9 cellular contexts compared by ENCODE assay signal in the genomic region with DNA sequence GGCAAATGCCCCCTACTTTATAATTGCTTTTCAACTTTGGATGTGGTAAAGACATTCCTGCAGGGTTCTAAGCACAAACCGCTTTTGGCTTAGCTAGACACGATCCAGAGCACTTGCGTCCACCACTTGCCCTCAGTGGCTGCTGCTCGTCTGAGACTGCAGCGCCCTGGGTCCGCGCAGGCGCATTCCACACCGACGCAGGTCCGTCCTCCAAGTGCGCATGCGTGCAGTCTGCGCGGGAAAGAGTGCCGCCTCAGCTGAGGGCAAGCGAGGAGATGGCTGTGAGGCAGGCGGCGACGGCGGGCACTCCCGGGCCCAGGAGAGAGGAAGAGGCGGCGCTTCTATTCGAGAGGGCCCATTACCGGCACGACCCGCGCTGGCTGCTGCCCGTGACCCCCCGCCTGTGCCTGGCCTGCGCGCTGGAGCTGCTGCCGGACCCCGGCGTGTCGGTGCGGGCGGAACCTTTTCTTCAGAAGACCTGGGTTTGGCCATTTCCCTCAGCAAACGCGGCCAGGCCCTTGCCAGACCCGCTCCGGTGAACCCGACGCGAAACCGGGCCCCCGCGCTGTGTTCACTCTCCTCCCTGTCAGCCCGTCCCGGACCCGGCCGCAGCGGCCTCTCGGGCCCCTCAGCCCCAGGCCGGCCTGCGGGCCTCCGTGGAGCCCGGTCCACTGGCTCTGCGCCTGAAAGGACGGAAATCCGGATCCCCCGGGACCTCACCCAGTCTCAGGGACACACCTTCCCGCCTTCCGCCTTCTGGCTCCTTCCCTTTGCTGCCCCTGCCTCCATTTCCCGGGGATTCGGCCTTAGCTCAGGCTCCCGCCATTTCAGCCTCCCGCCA.
A peak's percentile ranks its signal among the peaks of the same experiment; 100 is the strongest.
DNase-seq lines count a peak whose midpoint lies in the region; ATAC-seq lines count a peak whose summit lies in the region.
"Had no signal": no experiment of that assay in that cellular context is flagged by ENCODE, and none has a peak within 500 bp of the region (broad histone marks: within the 10 kb centered on the region; RNA-seq: fewer than 3 reads in every experiment).

Gene MEI1 (plus strand): TSS at position 240 of the 841 bp plus-strand sequence. CDS start 36 bp downstream, at position 276.

- H3K9me3 Mint-ChIP-seq in stimulated activated naive CD8-positive, alpha-beta T cell treated with anti-CD3 and anti-CD28 coated beads, Interleukin-15, amount 100 ng/mL, for 72 hours, result no peaks in the 10 kb centered on the region

- peak within 1 kb of the TSS; percentile 50 to 65 for H3K4me3 Mint-ChIP-seq in stimulated activated naive CD8-positive, alpha-beta T cell treated with anti-CD3 and anti-CD28 coated beads, Interleukin-15, amount 100 ng/mL, for 72 hours

- ATAC-seq in HG03045 (IDR thresholded peaks at IDR 0.05; ENCODE audit: unreplicated experiment), result peak; percentile 47
- peak; percentile 84 for ATAC-seq in stimulated activated naive CD8-positive, alpha-beta T cell treated with anti-CD3 and anti-CD28 coated beads, Interleukin-15, amount 100 ng/mL, for 72 hours
- no peak for ATAC-seq in GM21723 (IDR thresholded peaks at IDR 0.05; ENCODE audit: unreplicated experiment)
- ATAC-seq in HG02588 (IDR thresholded peaks at IDR 0.05; ENCODE audit: unreplicated experiment), result no peak
- ATAC-seq: Panc1 had no signal

- peak within 1 kb of the TSS in 1 of 2 donors; percentile 60 for H3K27ac Mint-ChIP-seq in stimulated activated naive CD8-positive, alpha-beta T cell treated with anti-CD3 and anti-CD28 coated beads, Interleukin-15, amount 100 ng/mL, for 72 hours

- H3K27me3 Mint-ChIP-seq in stimulated activated naive CD8-positive, alpha-beta T cell treated with anti-CD3 and anti-CD28 coated beads, Interleukin-15, amount 100 ng/mL, for 72 hours, result no peaks in the 10 kb centered on the region

- DNase-seq in activated T-cell treated with anti-CD3 and anti-CD28 coated beads for 4 hours (peak; percentile 86), fibroblast of gingiva (ENCODE audit: low read depth) (peak; percentile 32), nucleus accumbens (lab: John Stamatoyannopoulos, UW) (peak in 55 of 56 donors; percentile 10 to 91 (median 65)), iPS-NIHi7 (ENCODE audit: extremely low spot score) (no peak)
- DNase-seq in stimulated activated naive CD8-positive, alpha-beta T cell treated with anti-CD3 and anti-CD28 coated beads, Interleukin-15, amount 100 ng/mL, for 72 hours, result peak; percentile 89 to 91

- H3K4me1 Mint-ChIP-seq in stimulated activated naive CD8-positive, alpha-beta T cell treated with anti-CD3 and anti-CD28 coated beads, Interleukin-15, amount 100 ng/mL, for 72 hours, result peaks cover 14% of the 10 kb centered on the region

Comparison
In these comparisons a context has a peak if more than half of its experiments do, and no peak if none do; other contexts are left out.
1. ATAC-seq: peak in HG03045 (single experiment) and stimulated activated naive CD8-positive, alpha-beta T cell treated with anti-CD3 and anti-CD28 coated beads, Interleukin-15, amount 100 ng/mL, for 72 hours (single experiment); none in GM21723 (single experiment) and HG02588 (single experiment).